ENCODE assay signal across 18 cellular contexts in the genomic region with DNA sequence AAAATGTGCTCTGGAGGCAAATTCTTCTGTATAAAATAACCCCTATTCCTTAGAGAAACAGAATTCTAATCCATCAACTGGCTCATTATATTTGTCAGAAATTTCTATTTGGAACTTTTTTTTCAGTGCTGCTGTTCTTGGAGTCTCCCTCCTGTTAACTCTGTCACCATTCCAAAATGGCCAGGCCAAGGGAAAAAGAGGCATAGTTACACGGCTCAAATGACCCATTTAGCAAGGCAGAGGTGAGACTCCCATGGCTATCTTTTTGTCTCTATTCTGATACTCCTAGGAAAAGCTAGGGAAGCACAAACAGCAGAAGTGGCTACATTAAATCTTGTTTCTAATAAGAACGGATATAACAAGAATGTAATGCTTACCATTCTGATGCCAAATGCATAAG.
DNase-seq lines count a peak whose midpoint lies in the region; ATAC-seq and TF ChIP-seq lines count a peak whose summit lies in the region.
"Had no signal": no experiment of that assay in that cellular context is flagged by ENCODE, and none has a peak within 500 bp of the region (broad histone marks: within the 10 kb centered on the region; RNA-seq: fewer than 3 reads in every experiment).

No MANE protein-coding gene starts in this region.

- no peak for TF ChIP-seq POLR2A in esophagus muscularis mucosa (IDR thresholded peaks at IDR 0.05; ENCODE audit: low read depth)

- H3K4me3 Mint-ChIP-seq in activated B cell treated with CpG ODN at 0.5 μM for 24 hours, result no peak overlapping the region
- no peak overlapping the region for H3K4me3 Mint-ChIP-seq in naive thymus-derived CD4-positive, alpha-beta T cell
- H3K4me3 Mint-ChIP-seq: activated CD4-positive, alpha-beta T cell treated with anti-CD3 and anti-CD28 coated beads, Interleukin-2, amount 10 ng/mL, durations not matched to agents 24 days and 14 days; endodermal cell; T-cell had no signal

- ATAC-seq in activated B cell treated with CpG ODN at 0.5 μM for 24 hours (ENCODE audit: low read depth) (no peak), thoracic aorta (ENCODE audit: insufficient number of reproducible peaks, low FRiP score, low read depth) (no peak)
- ATAC-seq in naive thymus-derived CD4-positive, alpha-beta T cell, result no peak
- ATAC-seq: K562, T-cell had no signal

- H3K9me3 ChIP-seq in esophagus muscularis mucosa (no peaks in the 10 kb centered on the region), thoracic aorta (no peaks in the 10 kb centered on the region), SK-N-SH (no peaks in the 10 kb centered on the region)
- H3K9me3 ChIP-seq in naive thymus-derived CD4-positive, alpha-beta T cell (ENCODE audit: control insufficient read depth in 2 of 3, low read length in 3 of 3), result no peaks in the 10 kb centered on the region
- H3K9me3 ChIP-seq: BE2C had no signal

- peaks cover 48% of the 10 kb centered on the region for H3K36me3 Mint-ChIP-seq in activated B cell treated with CpG ODN at 0.5 μM for 24 hours (ENCODE audit: low read depth)
- H3K36me3 Mint-ChIP-seq in naive thymus-derived CD4-positive, alpha-beta T cell, result peaks cover 0 to 30% (median 20%) of the 10 kb centered on the region in 5 donors

- CTCF ChIA-PET in activated B cell treated with CpG ODN at 0.5 μM for 24 hours (lab: Charles Lee) (interaction anchor here (1.5 kb wide), 1 partner anchor 22 kb away, joined by 3 read pairs; no protein-coding TSS in a partner anchor), SK-N-SH (lab: Yijun Ruan, JAX) (interaction anchor here (0.6 to 0.8 kb wide), 2 partner anchors 73 to 191 kb away, joined by 3 read pairs; no protein-coding TSS in a partner anchor)
- CTCF ChIA-PET in naive thymus-derived CD4-positive, alpha-beta T cell (lab: Charles Lee), result no interaction called here

- intact Hi-C loops in activated B cell treated with CpG ODN at 0.5 μM for 24 hours (cut with micrococcal nuclease), result no loop called here
- intact Hi-C loops in esophagus muscularis mucosa (cut with DNase I), result no loop called here
- intact Hi-C loops in naive thymus-derived CD4-positive, alpha-beta T cell (cut with micrococcal nuclease), result loop anchor here in 1 of 2 donors (5.0 kb wide), 1 partner anchor 35 kb away; no protein-coding TSS in a partner anchor

- H3K4me3 ChIP-seq in esophagus muscularis mucosa, result no peak overlapping the region
- no peak overlapping the region for H3K4me3 ChIP-seq in naive thymus-derived CD4-positive, alpha-beta T cell (ENCODE audit: low read length)
- H3K4me3 ChIP-seq in thoracic aorta, result no peak overlapping the region
- H3K4me3 ChIP-seq in SK-N-SH (ENCODE audit: low read depth in 2 of 2, low read length in 1 of 2), result no peak overlapping the region
- H3K4me3 ChIP-seq: K562, lung had no signal

- no peaks in the 10 kb centered on the region for H3K9me3 Mint-ChIP-seq in activated B cell treated with CpG ODN at 0.5 μM for 24 hours
- no peaks in the 10 kb centered on the region for H3K9me3 Mint-ChIP-seq in naive thymus-derived CD4-positive, alpha-beta T cell
- H3K9me3 Mint-ChIP-seq: activated CD4-positive, alpha-beta T cell treated with anti-CD3 and anti-CD28 coated beads, Interleukin-2, amount 10 ng/mL, durations not matched to agents 24 days and 14 days; endodermal cell; T-cell had no signal

- no peak for TF ChIP-seq EP300 in esophagus muscularis mucosa (IDR thresholded peaks at IDR 0.05)
- TF ChIP-seq EP300 in SK-N-SH (IDR thresholded peaks at IDR 0.05; ENCODE audit: borderline replicate concordance in 1 of 2, low read depth in 1 of 2, low read length in 1 of 2), result no peak

- no peak overlapping the region for H3K4me2 ChIP-seq in SK-N-SH

- no peak overlapping the region for H3K9ac ChIP-seq in SK-N-SH
- H3K9ac ChIP-seq: parathyroid adenoma had no signal

- TF ChIP-seq CTCF in activated B cell treated with CpG ODN at 0.5 μM for 24 hours (IDR thresholded peaks at IDR 0.05) (no peak), esophagus muscularis mucosa (IDR thresholded peaks at IDR 0.05) (no peak), thoracic aorta (IDR thresholded peaks at IDR 0.05) (no peak), SK-N-SH (IDR thresholded peaks at IDR 0.05) (no peak)

- no peak overlapping the region for H2AFZ ChIP-seq in SK-N-SH (ENCODE audit: low read depth)
- H2AFZ ChIP-seq: parathyroid adenoma had no signal

- H3K4me1 Mint-ChIP-seq in activated B cell treated with CpG ODN at 0.5 μM for 24 hours, result peaks cover 27% of the 10 kb centered on the region
- peaks cover 13 to 53% (median 31%) of the 10 kb centered on the region in 7 donors for H3K4me1 Mint-ChIP-seq in naive thymus-derived CD4-positive, alpha-beta T cell

- no peaks in the 10 kb centered on the region for H4K20me1 ChIP-seq in SK-N-SH (ENCODE audit: insufficient read depth)

- POLR2A ChIA-PET in activated B cell treated with CpG ODN at 0.5 μM for 24 hours (lab: Charles Lee) (interaction anchor here (1.5 kb wide), 1 partner anchor 20 kb away, joined by 3 read pairs; no protein-coding TSS in a partner anchor), SK-N-SH (lab: Yijun Ruan, JAX) (no interaction called here)
- POLR2A ChIA-PET in naive thymus-derived CD4-positive, alpha-beta T cell (lab: Charles Lee), result no interaction called here

- H3K27ac ChIP-seq in esophagus muscularis mucosa (replicated peaks in 1 of 4) (peak overlapping the region in 3 of 4 donors; percentile 22 to 63 (median 25)), thoracic aorta (peak overlapping the region; percentile 10 to 29), SK-N-SH (ENCODE audit: low read depth in 2 of 2, low read length in 1 of 2) (no peak overlapping the region)
- no peak overlapping the region for H3K27ac ChIP-seq in naive thymus-derived CD4-positive, alpha-beta T cell (ENCODE audit: low read depth, low read length)
- H3K27ac ChIP-seq: parathyroid adenoma had no signal

- H3K27me3 ChIP-seq in esophagus muscularis mucosa (no peaks in the 10 kb centered on the region), thoracic aorta (replicated peaks; ENCODE audit: insufficient read depth) (no peaks in the 10 kb centered on the region), SK-N-SH (ENCODE audit: insufficient read depth) (no peaks in the 10 kb centered on the region)
- H3K27me3 ChIP-seq in naive thymus-derived CD4-positive, alpha-beta T cell (ENCODE audit: control insufficient read depth in 2 of 2, insufficient read depth in 2 of 2, low read length in 2 of 2), result no peaks in the 10 kb centered on the region
- H3K27me3 ChIP-seq: BE2C had no signal

- no peaks in the 10 kb centered on the region for H3K79me2 ChIP-seq in SK-N-SH (ENCODE audit: insufficient read depth)

- 45% methylated on average over 2 of the region's 2 CpGs for WGBS in esophagus muscularis mucosa
- 94% methylated on average over 2 of the region's 2 CpGs for WGBS in SK-N-SH (ENCODE audit: low lambda C conversion rate)

- in situ Hi-C loops in KBM-7 (cut with MboI; ENCODE audit: low pct_unique_long_range_greater_than_20kb, low sequenced_read_pairs), result no loop called here

- peak overlapping the region; percentile 19 for H3K27ac Mint-ChIP-seq in activated B cell treated with CpG ODN at 0.5 μM for 24 hours
- peak overlapping the region in 5 of 9 donors; percentile 27 to 68 (median 33) for H3K27ac Mint-ChIP-seq in naive thymus-derived CD4-positive, alpha-beta T cell
- H3K27ac Mint-ChIP-seq: activated CD4-positive, alpha-beta T cell treated with anti-CD3 and anti-CD28 coated beads, Interleukin-2, amount 10 ng/mL, durations not matched to agents 24 days and 14 days; endodermal cell had no signal

- H3K4me1 ChIP-seq in esophagus muscularis mucosa (peaks cover 34 to 49% (median 42%) of the 10 kb centered on the region in 4 donors), thoracic aorta (ENCODE audit: control insufficient read depth in 1 of 2, low read depth in 2 of 2) (peaks cover 18% of the 10 kb centered on the region in 2 donors), SK-N-SH (ENCODE audit: control insufficient read depth in 1 of 2, insufficient read depth in 2 of 2, low read depth in 1 of 2, low read length in 1 of 2) (peaks cover 5 to 16% of the 10 kb centered on the region in 2 experiments; a peak in 2 of 4 replicates)
- peaks cover 0 to 14% of the 10 kb centered on the region in 2 donors for H3K4me1 ChIP-seq in naive thymus-derived CD4-positive, alpha-beta T cell (ENCODE audit: control insufficient read depth in 2 of 2, insufficient read depth in 2 of 2, low read length in 2 of 2)
- H3K4me1 ChIP-seq: BE2C, parathyroid adenoma had no signal

- TF ChIP-seq RAD21 in SK-N-SH (IDR thresholded peaks at IDR 0.05; ENCODE audit: low read length), result no peak

- H3K27me3 Mint-ChIP-seq in activated B cell treated with CpG ODN at 0.5 μM for 24 hours, result no peaks in the 10 kb centered on the region
- no peaks in the 10 kb centered on the region for H3K27me3 Mint-ChIP-seq in naive thymus-derived CD4-positive, alpha-beta T cell
- H3K27me3 Mint-ChIP-seq: activated CD4-positive, alpha-beta T cell treated with anti-CD3 and anti-CD28 coated beads, Interleukin-2, amount 10 ng/mL, durations not matched to agents 24 days and 14 days; T-cell had no signal

- H3K9me2 ChIP-seq in SK-N-SH, result no peaks in the 10 kb centered on the region

- peaks cover 0 to 15% (median 5%) of the 10 kb centered on the region in 4 donors for H3K36me3 ChIP-seq in esophagus muscularis mucosa
- H3K36me3 ChIP-seq in naive thymus-derived CD4-positive, alpha-beta T cell (ENCODE audit: control insufficient read depth in 2 of 3, insufficient read depth in 3 of 3, low read length in 3 of 3), result peaks cover 0 to 18% (median 9%) of the 10 kb centered on the region in 3 experiments
- H3K36me3 ChIP-seq in thoracic aorta, result no peaks in the 10 kb centered on the region
- H3K36me3 ChIP-seq in SK-N-SH (replicated peaks in 1 of 2; ENCODE audit: control insufficient read depth in 1 of 2, insufficient read depth in 2 of 2, low read length in 1 of 2), result peaks cover 10 to 14% of the 10 kb centered on the region in 2 experiments
- H3K36me3 ChIP-seq: BE2C had no signal

- no peak for DNase-seq in activated B cell treated with CpG ODN at 0.5 μM for 24 hours
- no peak for DNase-seq in esophagus muscularis mucosa (ENCODE audit: extremely low spot score)
- no peak for DNase-seq in naive thymus-derived CD4-positive, alpha-beta T cell
- no peak for DNase-seq in thoracic aorta (ENCODE audit: low spot score)
- no peak for DNase-seq in SK-N-SH
- DNase-seq in KBM-7, result no peak
- DNase-seq in LoVo (ENCODE audit: low spot score), result no peak
- DNase-seq: activated CD4-positive, alpha-beta T cell treated with anti-CD3 and anti-CD28 coated beads, Interleukin-2, amount 10 ng/mL, durations not matched to agents 24 days and 14 days; activated effector memory CD4-positive, alpha-beta T cell treated with anti-CD3 and anti-CD28 coated beads, Interleukin-2, amount 50 U/mL, for 16 hours; BE2C; endodermal cell; MV-4-11; NCI-H2029; stimulated activated CD4-positive, alpha-beta T cell treated with anti-CD3 and anti-CD28 coated beads, Interleukin-2, amount 100 ng/mL, for 24 hours; T-cell had no signal

- peaks cover under 1% of the 10 kb centered on the region for H3F3A ChIP-seq in SK-N-SH (replicated peaks; ENCODE audit: insufficient read depth)

TF ChIP-seq in SK-N-SH, 30 proteins besides CTCF, POLR2A, EP300 and RAD21 (continues in another document):
- TF ChIP-seq FOXM1 (IDR thresholded peaks at IDR 0.05; ENCODE audit: low read depth) (no peak), SMC3 (IDR thresholded peaks at IDR 0.05; ENCODE audit: low read depth, low read length) (no peak), RCOR1 (IDR thresholded peaks at IDR 0.05; ENCODE audit: low read length) (no peak), NRF1 (IDR thresholded peaks at IDR 0.05; ENCODE audit: low read depth, low read length) (no peak), POLR2AphosphoS5 (IDR thresholded peaks at IDR 0.05; ENCODE audit: low read depth, low read length) (no peak)

Comparison
In these comparisons a context has a peak if more than half of its experiments do, and no peak if none do; other contexts are left out.
1. H3K27ac ChIP-seq: peak in esophagus muscularis mucosa (3 of 4) and thoracic aorta (2 of 2); none in naive thymus-derived CD4-positive, alpha-beta T cell (single experiment) and SK-N-SH (0 of 2).